Comparison of ENCODE assay signal across 1 cellular context in the genomic region with DNA sequence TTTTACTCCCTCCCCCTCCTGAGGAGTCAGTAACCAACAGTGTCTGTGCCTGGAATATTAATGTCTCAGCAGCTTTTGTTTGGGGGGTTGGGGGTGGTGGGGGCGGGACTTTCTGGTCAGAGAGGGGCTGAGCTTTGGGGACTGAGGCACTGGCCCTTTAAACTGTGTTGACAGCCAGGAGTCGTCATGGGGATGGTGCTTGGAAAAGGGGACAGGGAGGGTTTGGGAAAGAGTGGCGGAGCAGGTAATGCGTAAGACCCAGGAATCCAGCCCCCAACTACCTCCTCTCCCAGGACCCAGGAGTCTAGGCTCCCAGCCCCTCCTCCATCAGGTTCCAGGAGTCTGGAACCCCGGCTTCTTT.
TF ChIP-seq lines count a peak whose summit lies in the region.

No MANE protein-coding gene starts in this region.

TF ChIP-seq in HepG2, 621 proteins besides CTCF, POLR2A, EP300 and RAD21:
- TF ChIP-seq SETDB1 (CRISPR knock-in tag; IDR thresholded peaks at IDR 0.05; ENCODE audit: borderline replicate concordance) (no peak), ADNP (CRISPR knock-in tag; IDR thresholded peaks at IDR 0.05) (no peak), WIZ (CRISPR knock-in tag; IDR thresholded peaks at IDR 0.05) (no peak), ZNF891 (CRISPR knock-in tag; IDR thresholded peaks at IDR 0.05) (no peak), ZNF503 (CRISPR knock-in tag; IDR thresholded peaks at IDR 0.05) (no peak), MED8 (CRISPR knock-in tag; IDR thresholded peaks at IDR 0.05; ENCODE audit: insufficient replicate concordance) (peak; percentile 35), ZNF574 (CRISPR knock-in tag; IDR thresholded peaks at IDR 0.05) (0 out of 2 replicates have a peak, but pooled peaks have one; percentile 1), RFX1 (IDR thresholded peaks at IDR 0.05) (0 out of 2 replicates have a peak, but pooled peaks have one; percentile 26), KLF12 (CRISPR knock-in tag; IDR thresholded peaks at IDR 0.05; ENCODE audit: borderline replicate concordance) (no peak), ZNF577 (CRISPR knock-in tag; IDR thresholded peaks at IDR 0.05; ENCODE audit: borderline replicate concordance, low read depth) (no peak), CEBPG (CRISPR knock-in tag; IDR thresholded peaks at IDR 0.05) (no peak), ZNF772 (CRISPR knock-in tag; IDR thresholded peaks at IDR 0.05) (0 out of 2 replicates have a peak, but pooled peaks have one; percentile 20), DNMT1 (CRISPR knock-in tag; IDR thresholded peaks at IDR 0.05) (no peak), MIER2 (CRISPR knock-in tag; IDR thresholded peaks at IDR 0.05) (no peak), KLF6 (CRISPR knock-in tag; IDR thresholded peaks at IDR 0.05) (no peak)
- TF ChIP-seq, protein P1, sequence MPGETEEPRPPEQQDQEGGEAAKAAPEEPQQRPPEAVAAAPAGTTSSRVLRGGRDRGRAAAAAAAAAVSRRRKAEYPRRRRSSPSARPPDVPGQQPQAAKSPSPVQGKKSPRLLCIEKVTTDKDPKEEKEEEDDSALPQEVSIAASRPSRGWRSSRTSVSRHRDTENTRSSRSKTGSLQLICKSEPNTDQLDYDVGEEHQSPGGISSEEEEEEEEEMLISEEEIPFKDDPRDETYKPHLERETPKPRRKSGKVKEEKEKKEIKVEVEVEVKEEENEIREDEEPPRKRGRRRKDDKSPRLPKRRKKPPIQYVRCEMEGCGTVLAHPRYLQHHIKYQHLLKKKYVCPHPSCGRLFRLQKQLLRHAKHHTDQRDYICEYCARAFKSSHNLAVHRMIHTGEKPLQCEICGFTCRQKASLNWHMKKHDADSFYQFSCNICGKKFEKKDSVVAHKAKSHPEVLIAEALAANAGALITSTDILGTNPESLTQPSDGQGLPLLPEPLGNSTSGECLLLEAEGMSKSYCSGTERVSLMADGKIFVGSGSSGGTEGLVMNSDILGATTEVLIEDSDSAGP (CRISPR knock-in tag; IDR thresholded peaks at IDR 0.05; ENCODE audit: borderline replicate concordance) = peak; percentile 95
